In the genomic region with DNA sequence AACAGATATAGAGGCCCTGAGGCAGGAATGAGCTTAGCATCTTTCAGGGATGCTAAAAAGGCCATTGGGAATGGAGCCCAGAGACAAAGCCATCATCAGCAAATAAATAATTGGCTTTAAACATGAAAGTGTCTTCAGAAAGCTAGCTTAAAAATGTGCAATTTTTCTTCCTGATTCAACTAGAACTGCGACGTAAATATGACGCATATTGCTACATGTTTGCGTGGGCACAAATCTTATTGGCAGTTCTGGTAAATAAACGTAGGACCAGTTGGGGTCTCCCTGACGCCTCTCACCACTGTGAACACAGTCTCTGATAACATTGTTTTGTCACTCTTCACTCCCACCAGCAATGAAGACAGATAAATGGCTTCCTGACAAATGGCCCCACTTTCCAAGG, we compare ENCODE assay signal across 16 cellular contexts.
"Had no signal": no experiment of that assay in that cellular context is flagged by ENCODE, and none has a peak within 500 bp of the region (broad histone marks: within the 10 kb centered on the region; RNA-seq: fewer than 3 reads in every experiment).

No MANE protein-coding gene starts in this region.

- H2AFZ ChIP-seq: hepatocyte had no signal

- DNase-seq: colonic mucosa; effector CD4-positive, alpha-beta T cell; endodermal cell; foreskin keratinocyte; left colon; natural killer cell; occipital lobe; pancreas; right cardiac atrium; small intestine; stimulated activated CD4-positive, alpha-beta T cell treated with anti-CD3 and anti-CD28 coated beads, Interleukin-2, amount 100 ng/mL, for 48 hours; stimulated activated naive CD4-positive, alpha-beta T cell treated with Interleukin-2 at 50 U/mL for 16 hours had no signal

- H3K27ac ChIP-seq: colonic mucosa, foreskin keratinocyte, hepatocyte, pancreas had no signal

- H3K4me1 Mint-ChIP-seq: natural killer cell had no signal

- H3K4me3 ChIP-seq: colonic mucosa, hepatocyte, pancreas, uterus had no signal

- H3K36me3 ChIP-seq: colonic mucosa, pancreas, uterus had no signal

- H3K79me2 ChIP-seq: hepatocyte had no signal

- H3K4me3 Mint-ChIP-seq: endodermal cell, natural killer cell, type B pancreatic cell had no signal

- ATAC-seq: foreskin keratinocyte, left colon, natural killer cell, pancreas, right cardiac atrium had no signal

- H3K27ac Mint-ChIP-seq: endodermal cell, natural killer cell, progenitor cell of endocrine pancreas, type B pancreatic cell had no signal

- FAIRE-seq: pancreas, small intestine had no signal

- H3K4me2 ChIP-seq: hepatocyte had no signal

- H3K4me1 ChIP-seq: colonic mucosa, foreskin keratinocyte, pancreas, uterus had no signal

- H3K27me3 ChIP-seq: colonic mucosa, foreskin keratinocyte, hepatocyte, pancreas, uterus had no signal

- H3K36me3 Mint-ChIP-seq: natural killer cell, type B pancreatic cell had no signal

- H3K9me3 Mint-ChIP-seq: endodermal cell had no signal

- H3K27me3 Mint-ChIP-seq: progenitor cell of endocrine pancreas, type B pancreatic cell had no signal

- H3K9me3 ChIP-seq: colonic mucosa, pancreas, uterus had no signal
